In genomic region chr7:55255501-55256445, GRCh38 we compare ENCODE assay signal across 8 cellular contexts.
DNase-seq lines count a peak whose midpoint lies in the region; ATAC-seq and TF ChIP-seq lines count a peak whose summit lies in the region.

No MANE protein-coding gene starts in this region.

- no peak overlapping the region for H3K27ac ChIP-seq in endodermal cell (ENCODE audit: low read depth, low read length)

- TF ChIP-seq CTCF in BJ (IDR thresholded peaks at IDR 0.05; ENCODE audit: insufficient read depth, low read depth, low read length) = peak; percentile 84
- peak; percentile 81 for TF ChIP-seq CTCF in endodermal cell (conservative IDR thresholded peaks at IDR 0.05)

- peaks cover 51% of the 10 kb centered on the region for H3K27me3 Mint-ChIP-seq in endodermal cell (ENCODE audit: insufficient read depth)

- no peaks in the 10 kb centered on the region for H3K9me3 ChIP-seq in endodermal cell (ENCODE audit: control insufficient read depth, low read length)

- no peaks in the 10 kb centered on the region for H3K4me1 ChIP-seq in endodermal cell (ENCODE audit: control insufficient read depth, insufficient read depth, low read length)

- H3K9me3 Mint-ChIP-seq in endodermal cell = no peaks in the 10 kb centered on the region

- DNase-seq in BJ (ENCODE audit: low read depth) = no peak
- DNase-seq in NCI-H748 (lab: John Stamatoyannopoulos, UW; ENCODE audit: unreplicated experiment) = peak; percentile 82
- DNase-seq in activated CD8-positive, alpha-beta memory T cell treated with anti-CD3 and anti-CD28 coated beads for 48 hours (ENCODE audit: low read depth in 2 of 3, low spot score in 2 of 3) = peak; percentile 48 to 60 (median 52)
- DNase-seq in endodermal cell = peak; percentile 91
- peak; percentile 83 for DNase-seq in midbrain (lab: John Stamatoyannopoulos, UW)
- peak; percentile 38 to 39 for DNase-seq in stimulated activated CD8-positive, alpha-beta memory T cell treated with anti-CD3 and anti-CD28 coated beads, Interleukin-2, amount 100 ng/mL, for 1 hour (ENCODE audit: low read depth in 2 of 2)

- 29 to 47% methylated on average over 24 to 43 of the region's 43 CpGs for WGBS in endodermal cell (ENCODE audit: insufficient coverage in 1 of 2, insufficient read length in 1 of 2), 2 experiments

- H3K36me3 ChIP-seq in BJ (ENCODE audit: control insufficient read depth, insufficient read depth, low read length) = no peaks in the 10 kb centered on the region
- no peaks in the 10 kb centered on the region for H3K36me3 ChIP-seq in endodermal cell (ENCODE audit: control insufficient read depth, insufficient read depth, low read length)

- peak overlapping the region; percentile 63 for H3K4me3 Mint-ChIP-seq in endodermal cell

- H3K27me3 ChIP-seq in BJ (ENCODE audit: control insufficient read depth, insufficient read depth, low read length) = no peaks in the 10 kb centered on the region
- peaks cover 48% of the 10 kb centered on the region for H3K27me3 ChIP-seq in endodermal cell (ENCODE audit: control insufficient read depth, insufficient read depth, low read length, poor library complexity, severe bottlenecking)

- POLR2A ChIA-PET in BJ (lab: Charles Lee) = no interaction called here

- CTCF ChIA-PET in BJ (lab: Yijun Ruan, JAX) = interaction anchor here (0.6 to 6.0 kb wide), 93 partner anchors 9 to 499 kb away, joined by 3 to 398 read pairs (median 5); partner anchors contain the start of genes EGFR and SEC61G

- peak overlapping the region; percentile 81 for H3K27ac Mint-ChIP-seq in endodermal cell

- peak overlapping the region; percentile 29 for H3K9ac ChIP-seq in endodermal cell (ENCODE audit: extremely low read depth, low read length, poor library complexity, severe bottlenecking)

- H3K36me3 Mint-ChIP-seq in endodermal cell (ENCODE audit: low read depth) = no peaks in the 10 kb centered on the region

- ATAC-seq in GM19025 (IDR thresholded peaks at IDR 0.05; ENCODE audit: low read depth, unreplicated experiment) (peak; percentile 80), HG03280 (IDR thresholded peaks at IDR 0.05; ENCODE audit: unreplicated experiment) (peak; percentile 89)

- H3K4me3 ChIP-seq in BJ (ENCODE audit: low read depth, low read length) (peak overlapping the region; percentile 52), endodermal cell (ENCODE audit: low read length) (peak overlapping the region; percentile 86)

- no peaks in the 10 kb centered on the region for H3K4me1 Mint-ChIP-seq in endodermal cell
